ENCODE assay signal across 13 cellular contexts in genomic region chr22:35315855-35316745, GRCh38. TPM values are rescaled to one million over a fixed set of nuclear protein-coding genes. Genes with fewer than 3 reads are reported as not detected.
A peak's percentile ranks its signal among the peaks of the same experiment; 100 is the strongest.
DNase-seq lines count a peak whose midpoint lies in the region; ATAC-seq, FAIRE-seq and TF ChIP-seq lines count a peak whose summit lies in the region.
"Had no signal": no experiment of that assay in that cellular context is flagged by ENCODE, and none has a peak within 500 bp of the region (broad histone marks: within the 10 kb centered on the region; RNA-seq: fewer than 3 reads in every experiment).

No MANE protein-coding gene starts in this region.

- peaks cover 22% of the 10 kb centered on the region for H3K36me3 Mint-ChIP-seq in activated T-cell treated with anti-CD3 and anti-CD28 coated beads, Interleukin-2, amount 50 U/mL, for 24 hours (ENCODE audit: low read depth)

- no peaks in the 10 kb centered on the region for H3K27me3 Mint-ChIP-seq in activated T-cell treated with anti-CD3 and anti-CD28 coated beads, Interleukin-2, amount 50 U/mL, for 24 hours

- H3K4me1 Mint-ChIP-seq in activated T-cell treated with anti-CD3 and anti-CD28 coated beads, Interleukin-2, amount 50 U/mL, for 24 hours (ENCODE audit: low read depth), result peaks cover 45% of the 10 kb centered on the region

- peak overlapping the region; percentile 33 to 74 for H3K27ac ChIP-seq in kidney (ENCODE audit: low read depth in 2 of 2, low read length in 2 of 2)
- H3K27ac ChIP-seq in upper lobe of right lung, result no peak overlapping the region
- H3K27ac ChIP-seq: testis had no signal

- peak overlapping the region in 1 of 2 donors; percentile 32 for H3K9ac ChIP-seq in kidney (ENCODE audit: low read length in 2 of 2)

- ATAC-seq in upper lobe of right lung (peak; percentile 20), HG03520 (IDR thresholded peaks at IDR 0.05; ENCODE audit: unreplicated experiment) (no peak)

- no peak overlapping the region for H3K27ac Mint-ChIP-seq in activated T-cell treated with anti-CD3 and anti-CD28 coated beads, Interleukin-2, amount 50 U/mL, for 24 hours

- no peak for FAIRE-seq in kidney (lab: Jason Lieb, UNC)

- H3K9me3 Mint-ChIP-seq in activated T-cell treated with anti-CD3 and anti-CD28 coated beads, Interleukin-2, amount 50 U/mL, for 24 hours, result no peaks in the 10 kb centered on the region

- no peaks in the 10 kb centered on the region for H3K9me3 ChIP-seq in kidney (ENCODE audit: control insufficient read depth in 1 of 2, low read length in 2 of 2)
- no peaks in the 10 kb centered on the region for H3K9me3 ChIP-seq in upper lobe of right lung
- H3K9me3 ChIP-seq: testis had no signal

- H3K4me3 Mint-ChIP-seq in activated T-cell treated with anti-CD3 and anti-CD28 coated beads, Interleukin-2, amount 50 U/mL, for 24 hours, result no peak overlapping the region

- H3K4me3 ChIP-seq in kidney (ENCODE audit: low read length in 2 of 2) (no peak overlapping the region), upper lobe of right lung (no peak overlapping the region)
- H3K4me3 ChIP-seq: testis had no signal

- peak; percentile 28 for DNase-seq in activated T-cell treated with anti-CD3 and anti-CD28 coated beads, Interleukin-2, amount 50 U/mL, for 24 hours
- no peak for DNase-seq in activated T-cell treated with anti-CD3 and anti-CD28 coated beads, Interleukin-2, amount 50 U/mL, for 1 hour
- DNase-seq in SHP77 treated with DMSO at 0.1 percent for 48 hours (lab: John Stamatoyannopoulos, UW) (peak; percentile 79), kidney (no peak), upper lobe of right lung (peak; percentile 57), HT-29 (ENCODE audit: low spot score) (no peak), GM10248 (ENCODE audit: extremely low spot score) (no peak)
- DNase-seq: activated T-cell treated with anti-CD3 and anti-CD28 coated beads, Interleukin-2, amount 50 U/mL, for 48 hours; cortex of kidney; hippocampal formation; stimulated activated CD4-positive, alpha-beta T cell treated with anti-CD3 and anti-CD28 coated beads, Interleukin-2, amount 100 ng/mL, for 24 hours; testis had no signal

- no peak for TF ChIP-seq CTCF in kidney (IDR thresholded peaks at IDR 0.05; ENCODE audit: borderline replicate concordance, extremely low read depth, insufficient read depth)
- no peak for TF ChIP-seq CTCF in upper lobe of right lung (IDR thresholded peaks at IDR 0.05)
- no peak for TF ChIP-seq CTCF in GM10248 (IDR thresholded peaks at IDR 0.05; ENCODE audit: control extremely low read depth, extremely low read depth, low read depth, missing control alignments)

- H3K4me1 ChIP-seq in kidney (ENCODE audit: control insufficient read depth in 1 of 2, insufficient read depth in 1 of 2, low read depth in 1 of 2, low read length in 2 of 2) (peaks cover 37 to 42% of the 10 kb centered on the region in 2 donors), upper lobe of right lung (peaks cover 34% of the 10 kb centered on the region)
- H3K4me1 ChIP-seq: testis had no signal

- CTCF ChIA-PET in GM10248 (lab: Yijun Ruan, JAX), result no interaction called here

- peaks cover 14 to 24% of the 10 kb centered on the region in 2 donors for H3K36me3 ChIP-seq in kidney (ENCODE audit: control insufficient read depth in 1 of 2, insufficient read depth in 2 of 2, low read length in 2 of 2)
- H3K36me3 ChIP-seq in upper lobe of right lung, result peaks cover 36% of the 10 kb centered on the region

- intact Hi-C loops in kidney (cut with DNase I) (no loop called here), upper lobe of right lung (cut with DNase I) (no loop called here)

- H3K27me3 ChIP-seq in upper lobe of right lung, result no peaks in the 10 kb centered on the region
- H3K27me3 ChIP-seq: testis had no signal

- POLR2A ChIA-PET in GM10248 (lab: Yijun Ruan, JAX), result no interaction called here

RNA-seq across cellular contexts. Expression of gene TOM1, which starts 16.4 kb away (rescaled TPM):
- total RNA-seq in kidney, result 68.2 TPM
- 67.0 TPM for polyA plus RNA-seq in kidney (ENCODE audit: insufficient read depth, low read depth, low replicate concordance)
- 101 TPM for total RNA-seq in upper lobe of right lung
- total RNA-seq in HT-29 (2014; rRNA removed; shearing (Covaris generic)), result 32.4 and 34.9 TPM in 2 replicates

RNA-seq across cellular contexts. Expression of gene HMGXB4, which starts 58.8 kb away (rescaled TPM):
- total RNA-seq in kidney (17.3 TPM), upper lobe of right lung (17.5 TPM)
- polyA plus RNA-seq in kidney (ENCODE audit: insufficient read depth, low read depth, low replicate concordance), result 3.7 TPM
- 7.0 and 8.1 TPM in 2 replicates for total RNA-seq in HT-29 (2014; rRNA removed; shearing (Covaris generic))

Comparison
In these comparisons a context has a peak if more than half of its experiments do, and no peak if none do; other contexts are left out.
1. DNase-seq: peak in activated T-cell treated with anti-CD3 and anti-CD28 coated beads, Interleukin-2, amount 50 U/mL, for 24 hours (single experiment), SHP77 treated with DMSO at 0.1 percent for 48 hours (single experiment) and upper lobe of right lung (single experiment); none in activated T-cell treated with anti-CD3 and anti-CD28 coated beads, Interleukin-2, amount 50 U/mL, for 1 hour (single experiment), kidney (single experiment), HT-29 (single experiment) and GM10248 (single experiment).